34 cellular contexts compared by ENCODE assay signal in the genomic region with DNA sequence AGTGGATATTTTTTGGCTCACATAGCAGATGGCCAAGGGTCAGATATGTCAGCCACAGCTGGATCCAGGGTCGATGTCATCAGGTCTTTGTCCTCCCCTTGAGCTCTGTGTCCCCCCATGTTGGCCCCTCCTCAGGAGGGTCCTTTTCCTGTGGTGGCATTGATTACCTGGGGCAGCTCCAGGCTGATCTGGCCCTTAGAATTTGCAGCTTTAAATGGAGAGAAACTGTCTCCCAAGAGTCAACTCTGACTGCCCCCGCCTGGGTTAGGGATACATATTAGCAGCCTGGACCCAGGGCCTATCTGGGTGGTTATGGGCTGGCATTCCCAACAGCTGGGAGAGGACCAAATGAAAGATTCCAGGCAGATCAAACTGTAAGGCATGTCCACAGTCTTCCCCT.
"Had no signal": no experiment of that assay in that cellular context is flagged by ENCODE, and none has a peak within 500 bp of the region (broad histone marks: within the 10 kb centered on the region; RNA-seq: fewer than 3 reads in every experiment).

No MANE protein-coding gene starts in this region.

- H3K36me3 ChIP-seq: MG63 had no signal

- H3K4me3 ChIP-seq: MG63 had no signal

- H3K27ac ChIP-seq: KMS-11 had no signal

- H3K27me3 ChIP-seq: MG63 had no signal

- H3K9me3 ChIP-seq: MG63 had no signal

- H3K4me2 ChIP-seq: KMS-11 had no signal

- H3K9ac ChIP-seq: KMS-11 had no signal

- DNase-seq: Karpas-422, MG63, MM.1S, MV-4-11, NCI-H1048, NCI-H1092, NCI-H1092 treated with DMSO at 0.1 percent for 48 hours, NCI-H1105, NCI-H1105 treated with DMSO at 0.1 percent for 48 hours, NCI-H1417, NCI-H1436, NCI-H1436 treated with DMSO at 0.1 percent for 48 hours, NCI-H146, NCI-H1694, NCI-H1694 treated with DMSO at 0.1 percent for 48 hours, NCI-H187, NCI-H187 treated with DMSO at 0.1 percent for 48 hours, NCI-H1930, NCI-H2029, NCI-H2029 treated with DMSO at 0.1 percent for 48 hours, NCI-H2081, NCI-H2081 treated with DMSO at 0.1 percent for 48 hours, NCI-H2107, NCI-H2171, NCI-H2171 treated with DMSO at 0.1 percent for 48 hours, NCI-H2227 treated with DMSO at 0.1 percent for 48 hours, NCI-H226, NCI-H345, NCI-H446, NCI-H446 treated with DMSO at 0.1 percent for 48 hours, NCI-H510A, NCI-H510A treated with DMSO at 0.1 percent for 48 hours, NCI-H524 had no signal
